In the genomic region with DNA sequence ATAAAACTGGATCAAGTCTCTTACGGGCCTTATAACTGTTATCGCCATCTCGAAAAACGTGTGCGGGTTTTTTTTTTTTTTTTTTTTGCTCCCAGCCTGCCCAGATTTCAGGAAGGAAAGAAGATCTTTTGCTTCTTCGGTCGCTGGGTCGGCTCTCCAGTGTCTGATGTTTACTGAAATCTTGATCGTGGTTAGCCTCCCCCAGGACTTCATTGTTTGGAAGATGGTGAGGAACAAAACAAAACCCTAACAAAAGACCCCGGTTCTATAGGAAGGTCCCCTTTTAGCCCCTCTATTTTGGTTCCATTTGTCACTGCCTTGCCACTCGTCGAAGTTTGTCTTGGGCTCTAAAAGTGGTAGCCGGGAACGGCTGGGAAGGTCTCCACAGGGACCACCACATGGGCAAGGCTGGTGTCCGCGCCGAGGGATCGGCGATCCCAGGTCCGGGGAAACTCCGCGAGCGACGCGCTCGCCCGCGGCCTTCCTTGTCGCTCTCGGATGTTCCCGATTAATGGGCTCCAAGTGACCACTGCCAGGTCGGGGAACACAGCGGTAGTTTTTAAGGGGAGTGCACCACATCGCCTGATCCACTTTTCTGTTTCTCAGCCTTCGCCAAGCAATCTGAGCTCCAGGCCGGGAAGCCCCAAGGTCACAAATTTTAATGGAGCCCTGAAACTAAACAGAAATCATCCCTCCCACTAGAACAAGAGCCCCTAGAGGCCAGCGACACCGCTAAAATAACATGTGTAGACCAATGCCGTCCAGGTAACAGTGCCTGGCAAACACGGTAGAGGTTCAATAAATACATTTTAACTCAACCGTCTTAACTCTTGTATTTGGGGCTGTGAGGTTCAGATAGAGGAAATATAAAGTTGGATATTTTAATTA, we compare ENCODE assay signal across 1 cellular context.
TF ChIP-seq lines count a peak whose summit lies in the region.

No MANE protein-coding gene starts in this region.

TF ChIP-seq in H1, 55 proteins besides CTCF, POLR2A, EP300 and RAD21:
- TF ChIP-seq KDM4A (IDR thresholded peaks at IDR 0.05; ENCODE audit: low read depth, low read length, severe bottlenecking) (peak; percentile 49), HDAC6 (IDR thresholded peaks at IDR 0.05; ENCODE audit: low read depth, low read length) (no peak), ASH2L (IDR thresholded peaks at IDR 0.05; ENCODE audit: low read length) (peak; percentile 68), KDM1A (IDR thresholded peaks at IDR 0.05; ENCODE audit: borderline replicate concordance, low read length) (no peak), SIN3A (conservative IDR thresholded peaks at IDR 0.05 in 1 of 2, IDR thresholded peaks at IDR 0.05 in 1 of 2; ENCODE audit: low read depth in 1 of 2, low read length in 2 of 2) (peak in 1 of 2 experiments; percentile 68; a peak in 2 of 4 replicates), BCL11A (IDR thresholded peaks at IDR 0.05; ENCODE audit: low read depth in 2 of 2, low read length in 2 of 2) (no peak), POLR2AphosphoS5 (IDR thresholded peaks at IDR 0.05; ENCODE audit: low read depth, low read length) (peak; percentile 17; the same call in 1 of the 2 replicates), BACH1 (IDR thresholded peaks at IDR 0.05; ENCODE audit: low read length) (0 out of 2 replicates have a peak, but pooled peaks have one; percentile 21), PHF8 (conservative IDR thresholded peaks at IDR 0.05; ENCODE audit: low read depth, low read length) (peak; percentile 35; the same call in 1 of the 2 replicates), RBBP5 (IDR thresholded peaks at IDR 0.05; ENCODE audit: borderline replicate concordance, low read depth, low read length) (peak; percentile 98), SAP30 (IDR thresholded peaks at IDR 0.05; ENCODE audit: insufficient read depth, insufficient replicate concordance, low read length) (peak; percentile 13), KDM5A (IDR thresholded peaks at IDR 0.05; ENCODE audit: low read length) (no peak), TAF7 (optimal IDR thresholded peaks at IDR 0.05; ENCODE audit: borderline replicate concordance, low read depth, low read length) (no peak)
- TF ChIP-seq, protein P1, sequence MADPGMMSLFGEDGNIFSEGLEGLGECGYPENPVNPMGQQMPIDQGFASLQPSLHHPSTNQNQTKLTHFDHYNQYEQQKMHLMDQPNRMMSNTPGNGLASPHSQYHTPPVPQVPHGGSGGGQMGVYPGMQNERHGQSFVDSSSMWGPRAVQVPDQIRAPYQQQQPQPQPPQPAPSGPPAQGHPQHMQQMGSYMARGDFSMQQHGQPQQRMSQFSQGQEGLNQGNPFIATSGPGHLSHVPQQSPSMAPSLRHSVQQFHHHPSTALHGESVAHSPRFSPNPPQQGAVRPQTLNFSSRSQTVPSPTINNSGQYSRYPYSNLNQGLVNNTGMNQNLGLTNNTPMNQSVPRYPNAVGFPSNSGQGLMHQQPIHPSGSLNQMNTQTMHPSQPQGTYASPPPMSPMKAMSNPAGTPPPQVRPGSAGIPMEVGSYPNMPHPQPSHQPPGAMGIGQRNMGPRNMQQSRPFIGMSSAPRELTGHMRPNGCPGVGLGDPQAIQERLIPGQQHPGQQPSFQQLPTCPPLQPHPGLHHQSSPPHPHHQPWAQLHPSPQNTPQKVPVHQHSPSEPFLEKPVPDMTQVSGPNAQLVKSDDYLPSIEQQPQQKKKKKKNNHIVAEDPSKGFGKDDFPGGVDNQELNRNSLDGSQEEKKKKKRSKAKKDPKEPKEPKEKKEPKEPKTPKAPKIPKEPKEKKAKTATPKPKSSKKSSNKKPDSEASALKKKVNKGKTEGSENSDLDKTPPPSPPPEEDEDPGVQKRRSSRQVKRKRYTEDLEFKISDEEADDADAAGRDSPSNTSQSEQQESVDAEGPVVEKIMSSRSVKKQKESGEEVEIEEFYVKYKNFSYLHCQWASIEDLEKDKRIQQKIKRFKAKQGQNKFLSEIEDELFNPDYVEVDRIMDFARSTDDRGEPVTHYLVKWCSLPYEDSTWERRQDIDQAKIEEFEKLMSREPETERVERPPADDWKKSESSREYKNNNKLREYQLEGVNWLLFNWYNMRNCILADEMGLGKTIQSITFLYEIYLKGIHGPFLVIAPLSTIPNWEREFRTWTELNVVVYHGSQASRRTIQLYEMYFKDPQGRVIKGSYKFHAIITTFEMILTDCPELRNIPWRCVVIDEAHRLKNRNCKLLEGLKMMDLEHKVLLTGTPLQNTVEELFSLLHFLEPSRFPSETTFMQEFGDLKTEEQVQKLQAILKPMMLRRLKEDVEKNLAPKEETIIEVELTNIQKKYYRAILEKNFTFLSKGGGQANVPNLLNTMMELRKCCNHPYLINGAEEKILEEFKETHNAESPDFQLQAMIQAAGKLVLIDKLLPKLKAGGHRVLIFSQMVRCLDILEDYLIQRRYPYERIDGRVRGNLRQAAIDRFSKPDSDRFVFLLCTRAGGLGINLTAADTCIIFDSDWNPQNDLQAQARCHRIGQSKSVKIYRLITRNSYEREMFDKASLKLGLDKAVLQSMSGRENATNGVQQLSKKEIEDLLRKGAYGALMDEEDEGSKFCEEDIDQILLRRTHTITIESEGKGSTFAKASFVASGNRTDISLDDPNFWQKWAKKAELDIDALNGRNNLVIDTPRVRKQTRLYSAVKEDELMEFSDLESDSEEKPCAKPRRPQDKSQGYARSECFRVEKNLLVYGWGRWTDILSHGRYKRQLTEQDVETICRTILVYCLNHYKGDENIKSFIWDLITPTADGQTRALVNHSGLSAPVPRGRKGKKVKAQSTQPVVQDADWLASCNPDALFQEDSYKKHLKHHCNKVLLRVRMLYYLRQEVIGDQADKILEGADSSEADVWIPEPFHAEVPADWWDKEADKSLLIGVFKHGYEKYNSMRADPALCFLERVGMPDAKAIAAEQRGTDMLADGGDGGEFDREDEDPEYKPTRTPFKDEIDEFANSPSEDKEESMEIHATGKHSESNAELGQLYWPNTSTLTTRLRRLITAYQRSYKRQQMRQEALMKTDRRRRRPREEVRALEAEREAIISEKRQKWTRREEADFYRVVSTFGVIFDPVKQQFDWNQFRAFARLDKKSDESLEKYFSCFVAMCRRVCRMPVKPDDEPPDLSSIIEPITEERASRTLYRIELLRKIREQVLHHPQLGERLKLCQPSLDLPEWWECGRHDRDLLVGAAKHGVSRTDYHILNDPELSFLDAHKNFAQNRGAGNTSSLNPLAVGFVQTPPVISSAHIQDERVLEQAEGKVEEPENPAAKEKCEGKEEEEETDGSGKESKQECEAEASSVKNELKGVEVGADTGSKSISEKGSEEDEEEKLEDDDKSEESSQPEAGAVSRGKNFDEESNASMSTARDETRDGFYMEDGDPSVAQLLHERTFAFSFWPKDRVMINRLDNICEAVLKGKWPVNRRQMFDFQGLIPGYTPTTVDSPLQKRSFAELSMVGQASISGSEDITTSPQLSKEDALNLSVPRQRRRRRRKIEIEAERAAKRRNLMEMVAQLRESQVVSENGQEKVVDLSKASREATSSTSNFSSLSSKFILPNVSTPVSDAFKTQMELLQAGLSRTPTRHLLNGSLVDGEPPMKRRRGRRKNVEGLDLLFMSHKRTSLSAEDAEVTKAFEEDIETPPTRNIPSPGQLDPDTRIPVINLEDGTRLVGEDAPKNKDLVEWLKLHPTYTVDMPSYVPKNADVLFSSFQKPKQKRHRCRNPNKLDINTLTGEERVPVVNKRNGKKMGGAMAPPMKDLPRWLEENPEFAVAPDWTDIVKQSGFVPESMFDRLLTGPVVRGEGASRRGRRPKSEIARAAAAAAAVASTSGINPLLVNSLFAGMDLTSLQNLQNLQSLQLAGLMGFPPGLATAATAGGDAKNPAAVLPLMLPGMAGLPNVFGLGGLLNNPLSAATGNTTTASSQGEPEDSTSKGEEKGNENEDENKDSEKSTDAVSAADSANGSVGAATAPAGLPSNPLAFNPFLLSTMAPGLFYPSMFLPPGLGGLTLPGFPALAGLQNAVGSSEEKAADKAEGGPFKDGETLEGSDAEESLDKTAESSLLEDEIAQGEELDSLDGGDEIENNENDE (IDR thresholded peaks at IDR 0.05; ENCODE audit: insufficient replicate concordance, low read length): no peak
- TF ChIP-seq, protein P2, sequence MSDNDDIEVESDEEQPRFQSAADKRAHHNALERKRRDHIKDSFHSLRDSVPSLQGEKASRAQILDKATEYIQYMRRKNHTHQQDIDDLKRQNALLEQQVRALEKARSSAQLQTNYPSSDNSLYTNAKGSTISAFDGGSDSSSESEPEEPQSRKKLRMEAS (IDR thresholded peaks at IDR 0.05): peak; percentile 22; the same call in 1 of the 2 replicates
TF ChIP-seq in H1: peak in this region for 9.
